17 cellular contexts compared by ENCODE assay signal in the genomic region with DNA sequence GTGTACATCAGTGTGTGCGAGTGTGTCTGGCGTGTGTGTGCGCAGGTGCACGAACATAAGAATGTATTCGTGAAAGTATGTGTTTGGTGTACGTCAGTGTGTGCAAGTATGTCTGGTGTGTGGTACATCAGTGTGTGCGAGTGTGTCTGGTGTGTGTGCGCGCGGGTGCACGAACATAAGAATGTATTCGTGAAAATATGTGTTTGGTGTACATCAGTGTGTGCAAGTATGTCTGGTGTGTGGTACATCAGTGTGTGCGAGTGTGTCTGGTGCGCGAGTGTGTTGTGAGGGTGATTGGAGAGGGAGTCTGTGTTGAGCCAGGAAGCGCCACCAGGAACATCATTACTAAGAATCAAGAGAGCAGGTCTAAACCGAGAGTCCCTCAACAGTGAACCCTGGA.
"Had no signal": no experiment of that assay in that cellular context is flagged by ENCODE, and none has a peak within 500 bp of the region (broad histone marks: within the 10 kb centered on the region; RNA-seq: fewer than 3 reads in every experiment).

No MANE protein-coding gene starts in this region.

- H3K9me3 ChIP-seq: gastrocnemius medialis, heart left ventricle, pancreas had no signal

- H3K4me3 Mint-ChIP-seq: activated naive CD8-positive, alpha-beta T cell treated with anti-CD3 and anti-CD28 coated beads, Interleukin-2, amount 10 ng/mL, durations not matched to agents 7 days and 5 days; activated T-helper 1 cell treated with anti-CD3 and anti-CD28 coated beads, Interleukin-12 subunit alpha, Interleukin-12 subunit beta, Interleukin-2, Interleukin-4 antibody, amounts not matched to agents 30 ng/mL and 10 ng/mL and 1 ng/mL, durations not matched to agents 14 hours and 24 hours and 36 hours; immature natural killer cell; stimulated activated naive B cell treated with anti-CD40 and anti-IgM and Interleukin-4, amounts not matched to agents 10 μg/mL and 1 μg/mL and 100 μg/mL, for 72 hours had no signal

- H3K36me3 ChIP-seq: brain microvascular endothelial cell, gastrocnemius medialis, heart left ventricle, pancreas, tibial nerve had no signal

- H3K4me1 ChIP-seq: gastrocnemius medialis, heart left ventricle, pancreas had no signal

- H3K27me3 Mint-ChIP-seq: activated naive CD8-positive, alpha-beta T cell treated with anti-CD3 and anti-CD28 coated beads, Interleukin-2, amount 10 ng/mL, durations not matched to agents 7 days and 5 days had no signal

- H3K4me1 Mint-ChIP-seq: stimulated activated naive B cell treated with anti-CD40 and anti-IgM and Interleukin-4, amounts not matched to agents 10 μg/mL and 1 μg/mL and 100 μg/mL, for 72 hours had no signal

- H3K27me3 ChIP-seq: brain microvascular endothelial cell, gastrocnemius medialis, pancreas, tibial nerve had no signal

- H3K4me3 ChIP-seq: gastrocnemius medialis, heart left ventricle, pancreas, tibial nerve had no signal

- DNase-seq: activated CD4-positive, alpha-beta T cell treated with anti-CD3 and anti-CD28 coated beads, Interleukin-2, amount 50 U/mL, for 4 hours; activated naive CD8-positive, alpha-beta T cell treated with anti-CD3 and anti-CD28 coated beads, Interleukin-2, amount 10 ng/mL, durations not matched to agents 7 days and 5 days; brain microvascular endothelial cell; cortex of kidney; effector memory CD4-positive, alpha-beta T cell; gastrocnemius medialis; heart left ventricle; immature natural killer cell; midbrain; pancreas; stimulated activated naive B cell treated with anti-CD40 and anti-IgM and Interleukin-4, amounts not matched to agents 10 μg/mL and 1 μg/mL and 100 μg/mL, for 72 hours; T-helper 1 cell; T1000 had no signal

- H3K27ac Mint-ChIP-seq: activated naive CD8-positive, alpha-beta T cell treated with anti-CD3 and anti-CD28 coated beads, Interleukin-2, amount 10 ng/mL, durations not matched to agents 7 days and 5 days; activated T-helper 1 cell treated with anti-CD3 and anti-CD28 coated beads, Interleukin-12 subunit alpha, Interleukin-12 subunit beta, Interleukin-2, Interleukin-4 antibody, amounts not matched to agents 30 ng/mL and 10 ng/mL and 1 ng/mL, durations not matched to agents 14 hours and 24 hours and 36 hours; stimulated activated naive B cell treated with anti-CD40 and anti-IgM and Interleukin-4, amounts not matched to agents 10 μg/mL and 1 μg/mL and 100 μg/mL, for 72 hours had no signal

- H3K36me3 Mint-ChIP-seq: activated naive CD8-positive, alpha-beta T cell treated with anti-CD3 and anti-CD28 coated beads, Interleukin-2, amount 10 ng/mL, durations not matched to agents 7 days and 5 days; immature natural killer cell; stimulated activated naive B cell treated with anti-CD40 and anti-IgM and Interleukin-4, amounts not matched to agents 10 μg/mL and 1 μg/mL and 100 μg/mL, for 72 hours had no signal

- H3K27ac ChIP-seq: brain microvascular endothelial cell, epithelial cell of prostate, gastrocnemius medialis, heart left ventricle, pancreas, tibial nerve had no signal

- H3K9me3 Mint-ChIP-seq: activated T-helper 1 cell treated with anti-CD3 and anti-CD28 coated beads, Interleukin-12 subunit alpha, Interleukin-12 subunit beta, Interleukin-2, Interleukin-4 antibody, amounts not matched to agents 30 ng/mL and 10 ng/mL and 1 ng/mL, durations not matched to agents 14 hours and 24 hours and 36 hours; immature natural killer cell had no signal

- FAIRE-seq: pancreas had no signal

- ATAC-seq: activated CD4-positive, CD25-positive, alpha-beta regulatory T cell treated with anti-CD3 and anti-CD28 coated beads, Interleukin-2, amount 50 U/mL, for 24 hours; gastrocnemius medialis; heart left ventricle; stimulated activated naive B cell treated with anti-CD40 and anti-IgM and Interleukin-4, amounts not matched to agents 10 μg/mL and 1 μg/mL and 100 μg/mL, for 72 hours had no signal
